2 cellular contexts compared by ENCODE assay signal in genomic region chr6:7107578-7108195, GRCh38.
TF ChIP-seq lines count a peak whose summit lies in the region.

TSS of gene RREB1 (plus strand) at chr6:7107961. CDS start at chr6:7181912, 73,951 bp downstream.

TF ChIP-seq in GM23338, 12 proteins besides CTCF, POLR2A, EP300 and RAD21 (continued from another document):
- TF ChIP-seq EZH2 (IDR thresholded peaks at IDR 0.05; ENCODE audit: low read depth, unreplicated experiment) (no peak), ZNF462 (CRISPR knock-in tag; IDR thresholded peaks at IDR 0.05) (no peak), POLR2AphosphoS5 (IDR thresholded peaks at IDR 0.05; ENCODE audit: low read depth) (peak; percentile 36; the same call in 1 of the 2 replicates), ETS1 (IDR thresholded peaks at IDR 0.05) (no peak), NANOG (IDR thresholded peaks at IDR 0.05; ENCODE audit: borderline replicate concordance) (no peak), ZNF331 (CRISPR knock-in tag; IDR thresholded peaks at IDR 0.05; ENCODE audit: low read depth) (no peak), JUNB (IDR thresholded peaks at IDR 0.05; ENCODE audit: unreplicated experiment) (no peak)
TF ChIP-seq in GM23338: peak in this region for 1.

TF ChIP-seq in GM12878, 131 proteins besides CTCF, POLR2A, EP300 and RAD21 (continued from another document):
- peak; percentile 30; the same call in 1 of the 2 replicates for TF ChIP-seq USF2 (IDR thresholded peaks at IDR 0.05; ENCODE audit: borderline replicate concordance, low read depth, low read length)
- no peak for TF ChIP-seq ZBTB11 (CRISPR knock-in tag; IDR thresholded peaks at IDR 0.05)
- 0 out of 2 replicates have a peak, but pooled peaks have one; percentile 14 for TF ChIP-seq NR2C1 (IDR thresholded peaks at IDR 0.05)
- no peak for TF ChIP-seq IRF3 (IDR thresholded peaks at IDR 0.05)
- TF ChIP-seq EGR1 (IDR thresholded peaks at IDR 0.05; ENCODE audit: borderline replicate concordance in 1 of 2, low read depth in 2 of 2, low read length in 2 of 2): peak in 1 of 2 experiments; percentile 62; a peak in 1 of 3 replicates
- TF ChIP-seq CHD2 (IDR thresholded peaks at IDR 0.05; ENCODE audit: borderline replicate concordance, low read depth, low read length): no peak
- TF ChIP-seq MAX (IDR thresholded peaks at IDR 0.05; ENCODE audit: low read depth, low read length): peak; percentile 31; the same call in 1 of the 2 replicates
- no peak for TF ChIP-seq BACH1 (IDR thresholded peaks at IDR 0.05; ENCODE audit: borderline replicate concordance)
- peak; percentile 93 for TF ChIP-seq YY1 (IDR thresholded peaks at IDR 0.05; ENCODE audit: low read depth, low read length)
- TF ChIP-seq RUNX3 (IDR thresholded peaks at IDR 0.05; ENCODE audit: low read length): peak; percentile 42; the same call in 1 of the 2 replicates
- TF ChIP-seq TAF1 (IDR thresholded peaks at IDR 0.05; ENCODE audit: borderline replicate concordance, low read depth, low read length): peak; percentile 73; the same call in 1 of the 2 replicates
- TF ChIP-seq RELA (IDR thresholded peaks at IDR 0.05; ENCODE audit: borderline replicate concordance, partially characterized antibody): no peak
- TF ChIP-seq EED (IDR thresholded peaks at IDR 0.05; ENCODE audit: low read depth): no peak; the same call in 1 of the 2 replicates
- no peak for TF ChIP-seq EZH2 (IDR thresholded peaks at IDR 0.05; ENCODE audit: borderline replicate concordance, control insufficient read depth, low read depth, low read length)
- no peak for TF ChIP-seq SREBF1 (IDR thresholded peaks at IDR 0.05; ENCODE audit: low read length)
- TF ChIP-seq MYB (IDR thresholded peaks at IDR 0.05; ENCODE audit: borderline replicate concordance, low read depth, low read length): no peak
- TF ChIP-seq USF1 (IDR thresholded peaks at IDR 0.05; ENCODE audit: borderline replicate concordance, extremely low read length, insufficient read depth, low read depth, low read length): peak; percentile 81
- TF ChIP-seq BHLHE40 (IDR thresholded peaks at IDR 0.05; ENCODE audit: borderline replicate concordance in 1 of 2, low read depth in 2 of 2, low read length in 1 of 2): peak; percentile 68 to 91
- 0 out of 2 replicates have a peak, but pooled peaks have one; percentile 40 for TF ChIP-seq RAD51 (IDR thresholded peaks at IDR 0.05)
- TF ChIP-seq MLLT1 (IDR thresholded peaks at IDR 0.05): 0 out of 2 replicates have a peak, but pooled peaks have one; percentile 27
- TF ChIP-seq TARDBP (IDR thresholded peaks at IDR 0.05; ENCODE audit: borderline replicate concordance): no peak
- 0 out of 2 replicates have a peak, but pooled peaks have one; percentile 6 for TF ChIP-seq DPF2 (IDR thresholded peaks at IDR 0.05)
- TF ChIP-seq ZBED1 (IDR thresholded peaks at IDR 0.05; ENCODE audit: borderline replicate concordance): 0 out of 2 replicates have a peak, but pooled peaks have one; percentile 40
- 0 out of 2 replicates have a peak, but pooled peaks have one; percentile 11 for TF ChIP-seq CREB1 (IDR thresholded peaks at IDR 0.05; ENCODE audit: low read depth)
- TF ChIP-seq ZNF687 (IDR thresholded peaks at IDR 0.05): peak; percentile 48
- TF ChIP-seq IKZF2 (IDR thresholded peaks at IDR 0.05): no peak
- peak; percentile 33; the same call in 1 of the 2 replicates for TF ChIP-seq NR2F1 (conservative IDR thresholded peaks at IDR 0.05)
- TF ChIP-seq BRCA1 (IDR thresholded peaks at IDR 0.05; ENCODE audit: low read depth, low read length): no peak
- TF ChIP-seq ATF3 (IDR thresholded peaks at IDR 0.05; ENCODE audit: borderline replicate concordance, extremely low read depth, low read depth, low read length): peak; percentile 12; the same call in 1 of the 2 replicates
- peak; percentile 67 for TF ChIP-seq MEF2B (IDR thresholded peaks at IDR 0.05; ENCODE audit: partially characterized antibody, poor library complexity, severe bottlenecking)
